Comparison of ENCODE assay signal across 7 cellular contexts in genomic region chr15:64845183-64845611, GRCh38. TPM values are rescaled to one million over a fixed set of nuclear protein-coding genes. Genes with fewer than 3 reads are reported as not detected.
DNase-seq lines count a peak whose midpoint lies in the region; ATAC-seq and TF ChIP-seq lines count a peak whose summit lies in the region.

No MANE protein-coding gene starts in this region.

- H3K36me3 Mint-ChIP-seq in activated naive CD8-positive, alpha-beta T cell, result peaks cover 2% of the 10 kb centered on the region
- peaks cover 0 to 9% (median 6%) of the 10 kb centered on the region in 3 donors for H3K36me3 Mint-ChIP-seq in immature natural killer cell

- ATAC-seq in HG02852 (IDR thresholded peaks at IDR 0.05; ENCODE audit: unreplicated experiment) (no peak), GM21528 (IDR thresholded peaks at IDR 0.05; ENCODE audit: low FRiP score, unreplicated experiment) (no peak)

- H3K27me3 ChIP-seq in HL-60 (ENCODE audit: insufficient read depth, poor library complexity, severe bottlenecking), result no peaks in the 10 kb centered on the region
- H3K27me3 ChIP-seq in stomach, result no peaks in the 10 kb centered on the region

- no peaks in the 10 kb centered on the region for H3K27me3 Mint-ChIP-seq in activated naive CD8-positive, alpha-beta T cell
- peaks cover 6 to 12% (median 8%) of the 10 kb centered on the region in 3 donors for H3K27me3 Mint-ChIP-seq in immature natural killer cell (ENCODE audit: low read depth in 3 of 3)

- 18 to 50% (median 32%) methylated on average over 2 of the region's 2 CpGs for WGBS in stomach, 5 donors

- H3K36me3 ChIP-seq in stomach, result peaks cover 17 to 33% (median 21%) of the 10 kb centered on the region in 4 donors

- peak overlapping the region; percentile 92 for H3K4me3 Mint-ChIP-seq in activated naive CD8-positive, alpha-beta T cell
- peak overlapping the region; percentile 91 to 99 (median 94) for H3K4me3 Mint-ChIP-seq in immature natural killer cell

- TF ChIP-seq POLR2A in stomach (IDR thresholded peaks at IDR 0.05), result no peak

- no peak for TF ChIP-seq EP300 in stomach (IDR thresholded peaks at IDR 0.05)

- TF ChIP-seq CTCF in HL-60 (IDR thresholded peaks at IDR 0.05; ENCODE audit: insufficient read depth, low read length) (no peak), stomach (IDR thresholded peaks at IDR 0.05) (no peak)

- H3K4me1 Mint-ChIP-seq in activated naive CD8-positive, alpha-beta T cell (ENCODE audit: low read depth), result peaks cover 56% of the 10 kb centered on the region
- H3K4me1 Mint-ChIP-seq in immature natural killer cell, result peaks cover 78 to 80% of the 10 kb centered on the region in 2 donors

- peak overlapping the region; percentile 12; the same call in 1 of the 2 replicates for H3K27ac ChIP-seq in HL-60 (replicated peaks)
- H3K27ac ChIP-seq in stomach, result peak overlapping the region in 4 of 5 donors; percentile 93 to 98 (median 96)

- H3K9me3 ChIP-seq in stomach, result no peaks in the 10 kb centered on the region

- H3K4me3 ChIP-seq in HL-60 (replicated peaks; ENCODE audit: insufficient read depth, low read length) (peak overlapping the region; percentile 87), stomach (peak overlapping the region; percentile 77 to 96 (median 94))

- intact Hi-C loops in stomach (cut with DNase I; ENCODE audit: low total_unique reads), result no loop called here

- H3K4me1 ChIP-seq in stomach, result peaks cover 27 to 86% (median 61%) of the 10 kb centered on the region in 4 donors

- no peaks in the 10 kb centered on the region for H3K9me3 Mint-ChIP-seq in activated naive CD8-positive, alpha-beta T cell (ENCODE audit: low read depth)
- H3K9me3 Mint-ChIP-seq in immature natural killer cell, result no peaks in the 10 kb centered on the region

- H3K27ac Mint-ChIP-seq in activated naive CD8-positive, alpha-beta T cell, result peak overlapping the region; percentile 62
- H3K27ac Mint-ChIP-seq in immature natural killer cell, result peak overlapping the region; percentile 85 to 99 (median 94)

- DNase-seq in HL-60 (ENCODE audit: low read depth in 1 of 2, low spot score in 1 of 2) (peak in 1 of 2 experiments; percentile 51), immature natural killer cell (peak in 1 of 3 donors; percentile 13), stomach (no peak), D341Med (ENCODE audit: low spot score) (no peak)

RNA-seq across cellular contexts. Expression of gene PLEKHO2, which starts 3.5 kb away (rescaled TPM):
- 100 to 1,000 TPM in 1 of 3 donors, 10 to 100 TPM in 2; 37.1 to 104 (median 49.3) TPM for polyA plus RNA-seq in immature natural killer cell
- total RNA-seq in stomach, result 10 to 100 TPM in 4 of 5 donors, 1 to 10 TPM in 1; 9.0 to 23.9 (median 15.2) TPM
- 10 to 100 TPM in 2 of 3 donors, 1 to 10 TPM in 1; 7.5 to 25.4 (median 23.2) TPM for polyA plus RNA-seq in stomach

RNA-seq across cellular contexts. Expression of gene PIF1, which starts 19.8 kb away (rescaled TPM):
- polyA plus RNA-seq in immature natural killer cell (1 to 10 TPM; 1.1 to 2.5 (median 2.1) TPM), stomach (1 to 10 TPM in 2 of 3 donors, under 1 TPM in 1; 0.46 to 8.7 (median 2.0) TPM)
- 10 to 100 TPM in 2 of 5 donors, 1 to 10 TPM in 3; 1.6 to 58.8 (median 2.8) TPM for total RNA-seq in stomach
